In genomic region chr11:116030697-116031331, GRCh38 we compare ENCODE assay signal across 17 cellular contexts.
DNase-seq lines count a peak whose midpoint lies in the region; FAIRE-seq and TF ChIP-seq lines count a peak whose summit lies in the region.
"Had no signal": no experiment of that assay in that cellular context is flagged by ENCODE, and none has a peak within 500 bp of the region (broad histone marks: within the 10 kb centered on the region; RNA-seq: fewer than 3 reads in every experiment).

No MANE protein-coding gene starts in this region.

- no peak for TF ChIP-seq POLR2A in GM12891 (IDR thresholded peaks at IDR 0.05; ENCODE audit: low read depth, low read length)

- peak overlapping the region; percentile 41 for H3K4me2 ChIP-seq in OCI-LY3 (ENCODE audit: low read length)
- H3K4me2 ChIP-seq: A549, GM23338, KMS-11 had no signal

- H4K20me1 ChIP-seq in OCI-LY3 (ENCODE audit: insufficient read depth, low read length), result no peaks in the 10 kb centered on the region

- H3K4me1 ChIP-seq in OCI-LY3 (ENCODE audit: low read length), result peaks cover 24% of the 10 kb centered on the region
- H3K4me1 ChIP-seq: A549 had no signal

- no peaks in the 10 kb centered on the region for H3K79me2 ChIP-seq in OCI-LY3 (ENCODE audit: low read length)

- H3K27ac ChIP-seq in OCI-LY3 (ENCODE audit: low read length), result peak overlapping the region; percentile 76
- H3K27ac ChIP-seq: A549, KMS-11 had no signal

- H3K27me3 ChIP-seq in OCI-LY3 (ENCODE audit: low read depth, low read length), result no peaks in the 10 kb centered on the region
- H3K27me3 ChIP-seq: BE2C had no signal

- H3K9me3 ChIP-seq in OCI-LY3 (ENCODE audit: insufficient read depth, low read length), result no peaks in the 10 kb centered on the region
- H3K9me3 ChIP-seq: A549, BE2C had no signal

- H3K4me3 ChIP-seq in GM12865 (ENCODE audit: low read depth, low read length) (no peak overlapping the region), OCI-LY3 (ENCODE audit: low read length) (peak overlapping the region; percentile 19)
- H3K4me3 ChIP-seq: A549, GM23338 had no signal

- H2AFZ ChIP-seq in OCI-LY3 (ENCODE audit: low read depth, low read length), result no peak overlapping the region
- H2AFZ ChIP-seq: GM23338 had no signal

- DNase-seq in GM12865 (ENCODE audit: low read depth), result peak; percentile 17
- peak; percentile 14 for DNase-seq in GM13977 (ENCODE audit: low spot score)
- DNase-seq in GM20000 (ENCODE audit: low spot score), result peak; percentile 11
- no peak for DNase-seq in GM12891 (ENCODE audit: insufficient read length, low spot score)
- DNase-seq in C1 segment of cervical spinal cord (lab: John Stamatoyannopoulos, UW), result no peak
- DNase-seq in hypothalamus (lab: John Stamatoyannopoulos, UW), result no peak
- no peak for DNase-seq in NOMO-1 (lab: John Stamatoyannopoulos, UW; ENCODE audit: unreplicated experiment in 2 of 2)
- DNase-seq: BE2C; CD8-positive, alpha-beta T cell; COR-L47; DMS153; H7 had no signal

- in situ Hi-C loops in GM13977 (cut with MboI; ENCODE audit: low pct_unique_long_range_greater_than_20kb, low sequenced_read_pairs, unreplicated experiment), result no loop called here

- no peak for TF ChIP-seq CTCF in GM12865 (IDR thresholded peaks at IDR 0.05; ENCODE audit: insufficient read depth, low read depth, low read length, missing control alignments)
- no peak for TF ChIP-seq CTCF in GM13977 (IDR thresholded peaks at IDR 0.05; ENCODE audit: extremely low read depth, insufficient read depth, missing control alignments)
- no peak for TF ChIP-seq CTCF in GM20000 (IDR thresholded peaks at IDR 0.05; ENCODE audit: extremely low read depth, missing control alignments)
- TF ChIP-seq CTCF in OCI-LY3 (IDR thresholded peaks at IDR 0.05; ENCODE audit: low read depth, low read length), result no peak

- H3K9ac ChIP-seq in OCI-LY3 (ENCODE audit: low read length), result no peak overlapping the region
- H3K9ac ChIP-seq: KMS-11 had no signal

- no peak for FAIRE-seq in GM12891 (lab: Jason Lieb, UNC)
- FAIRE-seq: A549, D721Med had no signal

- H3K36me3 ChIP-seq in OCI-LY3 (replicated peaks; ENCODE audit: low read depth, low read length), result no peaks in the 10 kb centered on the region
- H3K36me3 ChIP-seq: BE2C had no signal

TF ChIP-seq in GM12891, 5 proteins besides CTCF, POLR2A, EP300 and RAD21:
- TF ChIP-seq PAX5 (IDR thresholded peaks at IDR 0.05; ENCODE audit: insufficient read depth, low read length, severe bottlenecking) (no peak), POLR2AphosphoS5 (IDR thresholded peaks at IDR 0.05; ENCODE audit: low read depth, low read length) (no peak), SPI1 (IDR thresholded peaks at IDR 0.05; ENCODE audit: low read depth, low read length) (no peak; the same call in 1 of the 2 replicates), TAF1 (IDR thresholded peaks at IDR 0.05; ENCODE audit: low read depth, low read length) (no peak), POU2F2 (IDR thresholded peaks at IDR 0.05; ENCODE audit: low read depth, low read length) (no peak)

Comparison
In these comparisons a context has a peak if more than half of its experiments do, and no peak if none do; other contexts are left out.
1. DNase-seq: peak in GM12865 (single experiment), GM13977 (single experiment) and GM20000 (single experiment); none in GM12891 (single experiment), C1 segment of cervical spinal cord (0 of 14), hypothalamus (0 of 51) and NOMO-1 (0 of 2).